In the genomic region with DNA sequence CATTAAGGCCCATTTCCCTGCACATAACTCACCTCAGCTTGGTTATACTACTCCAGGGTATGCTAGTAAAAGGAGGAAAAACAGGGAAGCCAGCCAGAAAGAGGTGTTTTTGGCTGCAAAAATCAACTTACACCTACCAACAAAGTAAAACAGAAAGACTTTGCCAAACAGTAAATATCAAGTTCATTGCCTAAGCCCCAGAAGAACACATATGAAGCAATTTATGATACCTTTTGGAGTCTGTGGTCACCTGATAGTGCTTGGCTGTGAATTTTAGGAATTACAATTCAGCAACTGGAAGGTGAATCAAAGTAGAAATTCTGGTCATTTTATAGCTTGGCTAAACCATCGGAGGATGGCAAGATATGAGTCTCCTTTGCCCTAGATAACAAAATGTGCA, we compare ENCODE assay signal across 34 cellular contexts.
"Had no signal": no experiment of that assay in that cellular context is flagged by ENCODE, and none has a peak within 500 bp of the region (broad histone marks: within the 10 kb centered on the region; RNA-seq: fewer than 3 reads in every experiment).

No MANE protein-coding gene starts in this region.

- H3K4me1 ChIP-seq: adrenal gland, ascending aorta, body of pancreas, breast epithelium had no signal

- H3K36me3 ChIP-seq: adrenal gland, ascending aorta, brain microvascular endothelial cell, breast epithelium, cardiac muscle cell had no signal

- FAIRE-seq: astrocyte, bronchial epithelial cell had no signal

- DNase-seq: activated effector memory CD4-positive, alpha-beta T cell treated with anti-CD3 and anti-CD28 coated beads, Interleukin-2, amount 50 U/mL, for 16 hours; activated effector memory CD4-positive, alpha-beta T cell treated with Interleukin-2 at 50 U/mL for 16 hours; activated gamma-delta T cell; activated gamma-delta T cell treated with Interleukin-2 at 50 U/mL for 16 hours; activated naive CD4-positive, alpha-beta T cell; activated naive CD4-positive, alpha-beta T cell treated with anti-CD3 and anti-CD28 coated beads for 36 hours; activated naive CD4-positive, alpha-beta T cell treated with anti-CD3 and anti-CD28 coated beads, Interleukin-2, amount 10 ng/mL, durations not matched to agents 7 days and 5 days; activated naive CD4-positive, alpha-beta T cell treated with anti-CD3 and anti-CD28 coated beads, Interleukin-2, amount 50 U/mL, for 16 hours; activated naive CD4-positive, alpha-beta T cell treated with Interleukin-2 at 50 U/mL for 16 hours; activated naive CD8-positive, alpha-beta T cell treated with anti-CD3 and anti-CD28 coated beads for 36 hours; activated naive CD8-positive, alpha-beta T cell treated with anti-CD3 and anti-CD28 coated beads, Interleukin-2, amount 10 ng/mL, durations not matched to agents 7 days and 5 days; activated naive CD8-positive, alpha-beta T cell treated with anti-CD3 and anti-CD28 coated beads, Interleukin-2, amount 50 U/mL, for 24 hours; activated T-cell treated with anti-CD3 and anti-CD28 coated beads, Interleukin-2, amount 50 U/mL, for 1 hour; activated T-cell treated with anti-CD3 and anti-CD28 coated beads, Interleukin-2, amount 50 U/mL, for 24 hours; activated T-cell treated with anti-CD3 and anti-CD28 coated beads, Interleukin-2, amount 50 U/mL, for 4 hours; activated T-cell treated with anti-CD3 and anti-CD28 coated beads, Interleukin-2, amount 50 U/mL, for 48 hours; activated T-cell treated with anti-CD3 and anti-CD28 coated beads, Interleukin-2, amount 50 U/mL, for 72 hours; adrenal gland; amniotic stem cell; amygdala; anterior cingulate cortex; aorta; body of pancreas; brain microvascular endothelial cell; caudate nucleus; central memory CD4-positive, alpha-beta T cell; cerebellar nuclear complex had no signal

- H3K4me3 ChIP-seq: adrenal gland, ascending aorta, body of pancreas, breast epithelium, cardiac muscle cell had no signal

- H3K27ac ChIP-seq: adrenal gland, ascending aorta, body of pancreas, brain microvascular endothelial cell, breast epithelium, cardiac muscle cell had no signal

- ATAC-seq: activated naive CD4-positive, alpha-beta T cell treated with anti-CD3 and anti-CD28 coated beads, Interleukin-2, amount 50 U/mL, for 72 hours; activated naive CD8-positive, alpha-beta T cell treated with anti-CD3 and anti-CD28 coated beads, Interleukin-2, amount 50 U/mL, for 24 hours; activated T-cell treated with anti-CD3 and anti-CD28 coated beads, Interleukin-2, amount 50 U/mL, for 4 hours; activated T-cell treated with anti-CD3 and anti-CD28 coated beads, Interleukin-2, amount 50 U/mL, for 72 hours; activated T-helper 17 cell treated with anti-CD3 and anti-CD28 coated beads, Interleukin-2, amount 50 U/mL, for 72 hours; body of pancreas had no signal

- H3K27me3 ChIP-seq: adrenal gland, ascending aorta, body of pancreas, brain microvascular endothelial cell, breast epithelium, cardiac muscle cell had no signal

- H3K9me3 ChIP-seq: adrenal gland, ascending aorta, body of pancreas, breast epithelium had no signal
